ENCODE assay signal across 8 cellular contexts in genomic region chr17:48604770-48605329, GRCh38. TPM values are rescaled to one million over a fixed set of nuclear protein-coding genes. Genes with fewer than 3 reads are reported as not detected.
DNase-seq lines count a peak whose midpoint lies in the region; ATAC-seq and TF ChIP-seq lines count a peak whose summit lies in the region.

HOXB6 (minus strand) TSS chr17:48604986; CDS start chr17:48598150, 6,836 bp downstream.

- no peaks in the 10 kb centered on the region for H3K27me3 ChIP-seq in PC-3 (ENCODE audit: low read length)

- TF ChIP-seq CTCF in PC-3 (conservative IDR thresholded peaks at IDR 0.05; ENCODE audit: low read depth, low read length): no peak

- H3K9ac ChIP-seq in PC-3 (ENCODE audit: low read length): peak within 1 kb of the TSS; percentile 69

- no peak within 1 kb of the TSS for H3K4me3 Mint-ChIP-seq in activated T-helper 1 cell treated with anti-CD3 and anti-CD28 coated beads, Interleukin-12 subunit alpha, Interleukin-12 subunit beta, Interleukin-2, Interleukin-4 antibody, amounts not matched to agents 30 ng/mL and 10 ng/mL and 1 ng/mL, durations not matched to agents 14 hours and 24 hours and 36 hours

- H3K9me3 Mint-ChIP-seq in activated T-helper 1 cell treated with anti-CD3 and anti-CD28 coated beads, Interleukin-12 subunit alpha, Interleukin-12 subunit beta, Interleukin-2, Interleukin-4 antibody, amounts not matched to agents 30 ng/mL and 10 ng/mL and 1 ng/mL, durations not matched to agents 14 hours and 24 hours and 36 hours: no peaks in the 10 kb centered on the region

- peak within 1 kb of the TSS; percentile 60 for H3K27ac ChIP-seq in PC-3 (ENCODE audit: low read length)
- peak within 1 kb of the TSS; percentile 78 for H3K27ac ChIP-seq in epithelial cell of prostate

- peak within 1 kb of the TSS; percentile 92 for H2AFZ ChIP-seq in PC-3 (ENCODE audit: low read length)

- H3F3A ChIP-seq in PC-3 (ENCODE audit: low read length, unreplicated experiment): no peaks in the 10 kb centered on the region

- peak; percentile 46 for DNase-seq in DMS114 treated with DMSO at 0.1 percent for 48 hours (lab: John Stamatoyannopoulos, UW; ENCODE audit: unreplicated experiment)
- peak; percentile 79 for DNase-seq in PC-3
- DNase-seq in epithelial cell of prostate (ENCODE audit: low read depth, low spot score): no peak
- DNase-seq in renal cortical epithelial cell (ENCODE audit: low read depth): peak; percentile 78
- DNase-seq in activated T-helper 1 cell treated with anti-CD3 and anti-CD28 coated beads, Interleukin-12 subunit alpha, Interleukin-12 subunit beta, Interleukin-2, Interleukin-4 antibody, amounts not matched to agents 30 ng/mL and 10 ng/mL and 1 ng/mL, durations not matched to agents 14 hours and 24 hours and 36 hours (ENCODE audit: low spot score): no peak
- no peak for DNase-seq in middle frontal gyrus (ENCODE audit: extremely low spot score, low spot score)
- DNase-seq in SK-N-DZ (ENCODE audit: low spot score): no peak
- no peak for DNase-seq in NCI-H2081 (lab: John Stamatoyannopoulos, UW)

- H3K27me3 Mint-ChIP-seq in activated T-helper 1 cell treated with anti-CD3 and anti-CD28 coated beads, Interleukin-12 subunit alpha, Interleukin-12 subunit beta, Interleukin-2, Interleukin-4 antibody, amounts not matched to agents 30 ng/mL and 10 ng/mL and 1 ng/mL, durations not matched to agents 14 hours and 24 hours and 36 hours (ENCODE audit: insufficient read depth): peaks cover 82% of the 10 kb centered on the region

- H3K4me1 ChIP-seq in PC-3 (ENCODE audit: insufficient read depth, low read length): peaks cover 21% of the 10 kb centered on the region

- peaks cover 14% of the 10 kb centered on the region; the same call in 1 of the 2 replicates for H4K20me1 ChIP-seq in PC-3 (ENCODE audit: low read length)

- intact Hi-C loops in PC-3 (cut with micrococcal nuclease): no loop called here
- intact Hi-C loops in activated T-helper 1 cell treated with anti-CD3 and anti-CD28 coated beads, Interleukin-12 subunit alpha, Interleukin-12 subunit beta, Interleukin-2, Interleukin-4 antibody, amounts not matched to agents 30 ng/mL and 10 ng/mL and 1 ng/mL, durations not matched to agents 14 hours and 24 hours and 36 hours (cut with micrococcal nuclease): no loop called here

- BruUV-seq in PC-3 (replicated peaks; lab: Mats Ljungman, UMichigan): TSS peak; percentile 68

- no peak within 1 kb of the TSS for H3K27ac Mint-ChIP-seq in activated T-helper 1 cell treated with anti-CD3 and anti-CD28 coated beads, Interleukin-12 subunit alpha, Interleukin-12 subunit beta, Interleukin-2, Interleukin-4 antibody, amounts not matched to agents 30 ng/mL and 10 ng/mL and 1 ng/mL, durations not matched to agents 14 hours and 24 hours and 36 hours

- H3K79me2 ChIP-seq in PC-3 (ENCODE audit: low read length): peaks cover 49% of the 10 kb centered on the region

- POLR2A ChIA-PET in PC-3 (lab: Charles Lee; ENCODE audit: unreplicated experiment): interaction anchor here (0.5 kb wide), 1 partner anchor 381 kb away, joined by 3 read pairs; no protein-coding TSS in a partner anchor

- CTCF ChIA-PET in PC-3 (lab: Charles Lee): interaction anchor here (0.5 kb wide), 1 partner anchor 287 kb away, joined by 3 read pairs; no protein-coding TSS in a partner anchor

- H3K36me3 ChIP-seq in PC-3 (ENCODE audit: low read depth, low read length): no peaks in the 10 kb centered on the region

- no peaks in the 10 kb centered on the region for H3K4me1 Mint-ChIP-seq in activated T-helper 1 cell treated with anti-CD3 and anti-CD28 coated beads, Interleukin-12 subunit alpha, Interleukin-12 subunit beta, Interleukin-2, Interleukin-4 antibody, amounts not matched to agents 30 ng/mL and 10 ng/mL and 1 ng/mL, durations not matched to agents 14 hours and 24 hours and 36 hours (ENCODE audit: low read depth)

- peak within 1 kb of the TSS; percentile 82 for H3K4me3 ChIP-seq in PC-3 (ENCODE audit: low read length)

- peak; percentile 37 for ATAC-seq in PC-3

- no peaks in the 10 kb centered on the region for H3K36me3 Mint-ChIP-seq in activated T-helper 1 cell treated with anti-CD3 and anti-CD28 coated beads, Interleukin-12 subunit alpha, Interleukin-12 subunit beta, Interleukin-2, Interleukin-4 antibody, amounts not matched to agents 30 ng/mL and 10 ng/mL and 1 ng/mL, durations not matched to agents 14 hours and 24 hours and 36 hours (ENCODE audit: low read depth)

- no peaks in the 10 kb centered on the region for H3K9me2 ChIP-seq in PC-3 (replicated peaks; ENCODE audit: low read length)

- H3K4me2 ChIP-seq in PC-3 (ENCODE audit: low read length): peak within 1 kb of the TSS; percentile 95

- H3K9me3 ChIP-seq in PC-3 (ENCODE audit: low read length): no peaks in the 10 kb centered on the region

RNA-seq across cellular contexts. Expression of gene HOXB6, which starts in this region (rescaled TPM):
- total RNA-seq in PC-3 (2014; rRNA removed) (9.5 and 11.3 TPM in 2 replicates), renal cortical epithelial cell (16.3 and 56.2 TPM in 2 replicates)
- 0.71 and 0.99 TPM in 2 replicates for total RNA-seq in activated T-helper 1 cell treated with anti-CD3 and anti-CD28 coated beads, Interleukin-12 subunit alpha, Interleukin-12 subunit beta, Interleukin-2, Interleukin-4 antibody, amounts not matched to agents 30 ng/mL and 10 ng/mL and 1 ng/mL, durations not matched to agents 14 hours and 24 hours and 36 hours
- not detected in 2 replicates for polyA plus RNA-seq in SK-N-DZ (2014; cell fraction: cytosol; rRNA removed)
- not detected in 2 replicates for polyA plus RNA-seq in SK-N-DZ (2014; cell fraction: nucleus; rRNA removed)

Comparison
In these comparisons a context has a peak if more than half of its experiments do, and no peak if none do; other contexts are left out.
1. DNase-seq: peak in DMS114 treated with DMSO at 0.1 percent for 48 hours (single experiment), PC-3 (single experiment) and renal cortical epithelial cell (single experiment); none in epithelial cell of prostate (single experiment), activated T-helper 1 cell treated with anti-CD3 and anti-CD28 coated beads, Interleukin-12 subunit alpha, Interleukin-12 subunit beta, Interleukin-2, Interleukin-4 antibody, amounts not matched to agents 30 ng/mL and 10 ng/mL and 1 ng/mL, durations not matched to agents 14 hours and 24 hours and 36 hours (single experiment), middle frontal gyrus (single experiment), SK-N-DZ (single experiment) and NCI-H2081 (0 of 2).